ENCODE assay signal across 9 cellular contexts in the genomic region with DNA sequence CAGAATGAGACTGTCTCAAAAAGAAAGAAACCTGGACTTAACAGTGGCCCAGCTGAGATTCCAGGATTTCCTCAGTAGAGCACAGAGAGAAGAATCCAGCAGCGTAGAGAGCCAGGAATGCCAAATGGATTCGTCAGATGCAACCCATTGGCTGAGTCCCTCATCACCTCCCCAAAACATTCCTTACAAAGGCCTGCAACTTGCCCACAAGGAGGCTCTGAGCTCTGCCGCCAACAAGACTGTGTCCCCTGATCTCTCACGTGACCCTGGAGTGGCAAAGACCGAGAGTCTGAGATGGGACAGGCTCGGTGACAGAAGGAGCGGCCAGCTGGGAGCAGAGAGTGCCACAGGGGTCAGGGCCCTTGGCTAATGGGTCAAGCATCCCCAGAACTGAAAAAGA. TPM values are rescaled to one million over a fixed set of nuclear protein-coding genes. Genes with fewer than 3 reads are reported as not detected.
DNase-seq lines count a peak whose midpoint lies in the region; TF ChIP-seq lines count a peak whose summit lies in the region.
"Had no signal": no experiment of that assay in that cellular context is flagged by ENCODE, and none has a peak within 500 bp of the region (broad histone marks: within the 10 kb centered on the region; RNA-seq: fewer than 3 reads in every experiment).

No MANE protein-coding gene starts in this region.

- peaks cover 26% of the 10 kb centered on the region for H3K27me3 Mint-ChIP-seq in mesothelial cell of epicardium (ENCODE audit: low read depth)

- peaks cover 5% of the 10 kb centered on the region for H3K4me1 Mint-ChIP-seq in mesothelial cell of epicardium

- no peaks in the 10 kb centered on the region for H3K27me3 ChIP-seq in AG04450 (ENCODE audit: control insufficient read depth, insufficient read depth, low read length)

- peak overlapping the region; percentile 90 for H3K27ac ChIP-seq in AG04450 (ENCODE audit: low read depth, low read length)
- H3K27ac ChIP-seq: neutrophil had no signal

- DNase-seq in AG04450 (ENCODE audit: low read depth, low spot score) (peak; percentile 90), HT1080 (ENCODE audit: low read depth) (peak; percentile 84), dedifferentiated amniotic fluid mesenchymal stem cell (ENCODE audit: extremely low spot score) (peak; percentile 89), mesothelial cell of epicardium (ENCODE audit: low spot score in 2 of 2, unreplicated experiment in 2 of 2) (no peak), NCI-H748 (lab: John Stamatoyannopoulos, UW; ENCODE audit: unreplicated experiment) (no peak), NCI-H510A (lab: John Stamatoyannopoulos, UW) (no peak), pons (ENCODE audit: low spot score) (no peak)
- DNase-seq in effector CD8-positive, alpha-beta T cell (lab: John Stamatoyannopoulos, UW) = no peak

- H3K9me3 Mint-ChIP-seq in mesothelial cell of epicardium = no peaks in the 10 kb centered on the region

- TF ChIP-seq CTCF in AG04450 (IDR thresholded peaks at IDR 0.05; ENCODE audit: low read depth, low read length) (peak; percentile 52), mesothelial cell of epicardium (IDR thresholded peaks at IDR 0.05; ENCODE audit: unreplicated experiment) (no peak)

- CTCF ChIA-PET in AG04450 (lab: Charles Lee) = interaction anchor here (1.0 to 2.0 kb wide), 3 partner anchors 113 to 558 kb away, joined by 4 to 9 read pairs (median 4); no protein-coding TSS in a partner anchor

- no peak overlapping the region for H3K4me3 ChIP-seq in AG04450 (ENCODE audit: low read depth, low read length)

- peak overlapping the region; percentile 41 for H3K27ac Mint-ChIP-seq in mesothelial cell of epicardium

- H3K9me3 ChIP-seq in AG04450 (ENCODE audit: control insufficient read depth, insufficient read depth, low read length) = no peaks in the 10 kb centered on the region; the same call in 1 of the 2 replicates
- H3K9me3 ChIP-seq: neutrophil had no signal

- no peak overlapping the region for H3K4me3 Mint-ChIP-seq in mesothelial cell of epicardium

- POLR2A ChIA-PET in AG04450 (lab: Yijun Ruan, JAX) = interaction anchor here (1.4 to 1.6 kb wide), 2 partner anchors 27 to 530 kb away, joined by 3 read pairs; no protein-coding TSS in a partner anchor

- no peaks in the 10 kb centered on the region for H3K36me3 Mint-ChIP-seq in mesothelial cell of epicardium

RNA-seq across cellular contexts. Expression of a gene that starts 6.9 kb away (rescaled TPM):
- 25.2 and 27.3 TPM in 2 replicates for polyA plus RNA-seq in AG04450 (2011; rRNA removed)
- 10.5 and 11.9 TPM in 2 replicates for polyA minus RNA-seq in AG04450 (2011; rRNA and poly(A)+ RNA removed)
- total RNA-seq in HT1080 (2014; rRNA removed; shearing (Covaris generic)) = 15.0 and 15.8 TPM in 2 replicates
- polyA plus RNA-seq in HT1080 (2015; cell fraction: cytosol; rRNA removed) = 32.4 and 36.8 TPM in 2 replicates
- 19.0 and 20.1 TPM in 2 replicates for polyA plus RNA-seq in HT1080 (2015; cell fraction: nucleus; rRNA removed)
- 23.1 to 26.9 TPM (median 26.5 TPM) in 3 replicates for total RNA-seq in mesothelial cell of epicardium

RNA-seq across cellular contexts. Expression of a gene that starts 50.2 kb away (rescaled TPM):
- polyA plus RNA-seq in AG04450 (2011; rRNA removed) = 9.6 and 9.8 TPM in 2 replicates
- 8.2 and 11.4 TPM in 2 replicates for polyA minus RNA-seq in AG04450 (2011; rRNA and poly(A)+ RNA removed)
- total RNA-seq in HT1080 (2014; rRNA removed; shearing (Covaris generic)) = 41.9 and 48.8 TPM in 2 replicates
- 36.9 and 37.7 TPM in 2 replicates for polyA plus RNA-seq in HT1080 (2015; cell fraction: cytosol; rRNA removed)
- 77.8 and 84.2 TPM in 2 replicates for polyA plus RNA-seq in HT1080 (2015; cell fraction: nucleus; rRNA removed)
- 46.5 to 48.9 TPM (median 47.6 TPM) in 3 replicates for total RNA-seq in mesothelial cell of epicardium

Comparison
In these comparisons a context has a peak if more than half of its experiments do, and no peak if none do; other contexts are left out.
1. DNase-seq: peak in AG04450 (single experiment), HT1080 (single experiment) and dedifferentiated amniotic fluid mesenchymal stem cell (single experiment); none in mesothelial cell of epicardium (0 of 2), NCI-H748 (single experiment), NCI-H510A (single experiment), pons (single experiment) and effector CD8-positive, alpha-beta T cell (single experiment).